ENCODE assay signal across 8 cellular contexts in the genomic region with DNA sequence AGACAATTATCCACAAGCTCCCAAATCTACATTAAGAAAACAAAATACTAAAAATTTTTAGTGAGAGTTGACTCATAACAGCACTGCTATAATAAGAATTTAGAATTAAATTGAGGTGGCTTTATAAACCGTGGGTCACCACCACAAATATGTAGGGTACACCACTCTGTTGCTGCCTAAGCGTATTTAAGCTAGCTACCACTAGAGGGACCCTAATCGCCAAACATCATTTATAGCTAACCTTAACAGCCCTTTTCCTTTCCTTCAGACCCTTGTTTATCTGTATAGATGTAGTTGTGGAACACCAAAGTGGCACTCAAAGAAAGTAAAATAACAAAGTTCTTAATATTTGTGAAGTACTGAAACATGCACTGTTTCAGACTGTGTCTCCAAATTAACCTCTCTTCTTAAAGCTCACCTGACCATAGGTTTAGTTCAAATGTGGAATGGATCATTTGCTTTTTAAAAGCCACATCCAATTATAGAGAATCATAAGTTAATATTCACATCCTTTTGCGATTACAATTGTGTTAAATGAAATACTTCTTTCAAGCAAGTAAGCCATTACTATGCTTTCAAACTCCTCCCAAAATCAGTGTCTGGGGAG.
DNase-seq lines count a peak whose midpoint lies in the region; ATAC-seq and TF ChIP-seq lines count a peak whose summit lies in the region.

No MANE protein-coding gene starts in this region.

- H3K9ac ChIP-seq in mammary epithelial cell (ENCODE audit: insufficient read depth, low read length): no peak overlapping the region

- H3K27me3 ChIP-seq in mammary epithelial cell (ENCODE audit: insufficient read depth, low read length) (no peaks in the 10 kb centered on the region), upper lobe of left lung (no peaks in the 10 kb centered on the region)

- no peak overlapping the region for H3K27ac ChIP-seq in mammary epithelial cell (ENCODE audit: insufficient read depth, low read depth, low read length)
- no peak overlapping the region for H3K27ac ChIP-seq in upper lobe of left lung

- CTCF ChIA-PET in mammary epithelial cell (lab: Charles Lee; ENCODE audit: low non-redundant PET): interaction anchor here (0.5 to 0.7 kb wide), 9 partner anchors 24 to 791 kb away, joined by 3 to 5 read pairs (median 4); partner anchors contain the start of genes AFF1 and PTPN13

- peak overlapping the region; percentile 48 for H3K4me2 ChIP-seq in mammary epithelial cell (ENCODE audit: insufficient read depth, low read depth, low read length)

- WGBS in mammary epithelial cell (ENCODE audit: low coverage, missing lambda C conversion rate): 5% methylated on average over 4 of the region's 4 CpGs
- 11 to 14% methylated on average over 4 of the region's 4 CpGs for WGBS in upper lobe of left lung, 2 donors

- BruUV-seq in mammary epithelial cell (replicated peaks; lab: Mats Ljungman, UMichigan): no TSS peak

- intact Hi-C loops in mammary epithelial cell (cut with micrococcal nuclease) (loop anchor here (1.0 to 10.0 kb wide), 4 partner anchors 97 to 737 kb away; no protein-coding TSS in a partner anchor), left colon (cut with DNase I, micrococcal nuclease) (loop anchor here in 1 of 2 donors (10.0 kb wide), 1 partner anchor 396 kb away; the partner anchor contains the start of gene C4orf36)

- no peaks in the 10 kb centered on the region for H3K36me3 ChIP-seq in mammary epithelial cell (ENCODE audit: insufficient read depth, low read length)
- H3K36me3 ChIP-seq in upper lobe of left lung: no peaks in the 10 kb centered on the region

- no peaks in the 10 kb centered on the region for H4K20me1 ChIP-seq in mammary epithelial cell (ENCODE audit: insufficient read depth, low read length)

- no peaks in the 10 kb centered on the region for H3K9me3 ChIP-seq in mammary epithelial cell (replicated peaks; ENCODE audit: insufficient read depth, low read length)
- H3K9me3 ChIP-seq in upper lobe of left lung: no peaks in the 10 kb centered on the region

- H2AFZ ChIP-seq in mammary epithelial cell (ENCODE audit: low read depth, low read length): no peak overlapping the region

- H3K4me3 ChIP-seq in mammary epithelial cell (replicated peaks in 1 of 3; ENCODE audit: insufficient read depth in 1 of 3, low read depth in 2 of 3, low read length in 3 of 3): no peak overlapping the region
- H3K4me3 ChIP-seq in upper lobe of left lung: no peak overlapping the region

- TF ChIP-seq POLR2A in upper lobe of left lung (IDR thresholded peaks at IDR 0.05): no peak

- dilution Hi-C loops in mammary epithelial cell (cut with HindIII; ENCODE audit: low sequenced_read_pairs): no loop called here

- DNase-seq in GDM1 (lab: John Stamatoyannopoulos, UW): peak; percentile 38
- DNase-seq in NCI-H82 treated with DMSO at 0.1 percent for 48 hours (lab: John Stamatoyannopoulos, UW; ENCODE audit: unreplicated experiment): peak; percentile 67
- DNase-seq in mammary epithelial cell: peak; percentile 40
- DNase-seq in left colon: no peak
- DNase-seq in upper lobe of left lung: no peak
- no peak for DNase-seq in activated CD8-positive, alpha-beta memory T cell treated with anti-CD3 and anti-CD28 coated beads, Interleukin-2, amount 50 U/mL, for 48 hours

- TF ChIP-seq EP300 in upper lobe of left lung (IDR thresholded peaks at IDR 0.05): no peak

- peak; percentile 78 to 89 for TF ChIP-seq CTCF in mammary epithelial cell (conservative IDR thresholded peaks at IDR 0.05 in 1 of 2, IDR thresholded peaks at IDR 0.05 in 1 of 2; ENCODE audit: extremely low read depth in 1 of 2, insufficient read depth in 1 of 2, low read depth in 1 of 2, low read length in 2 of 2)
- peak; percentile 50 to 79 (median 73) for TF ChIP-seq CTCF in upper lobe of left lung (IDR thresholded peaks at IDR 0.05)

- in situ Hi-C loops in mammary epithelial cell (cut with MboI; ENCODE audit: low sequenced_read_pairs in 2 of 2): loop anchor here (5.0 to 10.0 kb wide), 3 partner anchors 399 to 736 kb away; no protein-coding TSS in a partner anchor

- H3K4me1 ChIP-seq in mammary epithelial cell (ENCODE audit: insufficient read depth, low read length): peaks cover 26% of the 10 kb centered on the region
- H3K4me1 ChIP-seq in upper lobe of left lung: peaks cover 11 to 34% (median 22%) of the 10 kb centered on the region in 4 donors

- no peaks in the 10 kb centered on the region for H3K79me2 ChIP-seq in mammary epithelial cell (ENCODE audit: insufficient read depth, low read length)

- ATAC-seq in GM21390 (IDR thresholded peaks at IDR 0.05; ENCODE audit: unreplicated experiment) (peak; percentile 87), HG03575 (IDR thresholded peaks at IDR 0.05; ENCODE audit: extremely low read depth, insufficient number of reproducible peaks, low FRiP score, unreplicated experiment) (peak; percentile 47), left colon (peak; percentile 69), upper lobe of left lung (ENCODE audit: low FRiP score in 2 of 2) (peak; percentile 86 to 87)

Comparison
In these comparisons a context has a peak if more than half of its experiments do, and no peak if none do; other contexts are left out.
1. DNase-seq: peak in GDM1 (single experiment), NCI-H82 treated with DMSO at 0.1 percent for 48 hours (single experiment) and mammary epithelial cell (single experiment); none in left colon (0 of 2), upper lobe of left lung (0 of 2) and activated CD8-positive, alpha-beta memory T cell treated with anti-CD3 and anti-CD28 coated beads, Interleukin-2, amount 50 U/mL, for 48 hours (single experiment).
2. Peak in every context shown above with its lines, with median percentiles within 50 percentile points of each other: ATAC-seq.